ENCODE assay signal across 12 cellular contexts in genomic region chr10:117360994-117361667, GRCh38. TPM values are rescaled to one million over a fixed set of nuclear protein-coding genes. Genes with fewer than 3 reads are reported as not detected.
DNase-seq lines count a peak whose midpoint lies in the region; ATAC-seq and TF ChIP-seq lines count a peak whose summit lies in the region.
"Had no signal": no experiment of that assay in that cellular context is flagged by ENCODE, and none has a peak within 500 bp of the region (broad histone marks: within the 10 kb centered on the region; RNA-seq: fewer than 3 reads in every experiment).

No MANE protein-coding gene starts in this region.

- 31% methylated on average over 3 of the region's 3 CpGs for WGBS in suprapubic skin

- no peaks in the 10 kb centered on the region for H3K36me3 ChIP-seq in BE2C
- no peaks in the 10 kb centered on the region for H3K36me3 ChIP-seq in suprapubic skin
- H3K36me3 ChIP-seq: ovary had no signal

- H3K27me3 ChIP-seq in BE2C (no peaks in the 10 kb centered on the region), suprapubic skin (no peaks in the 10 kb centered on the region)
- H3K27me3 ChIP-seq: BLaER1 treated with 17β-estradiol and CSF1 and Interleukin-3, amounts not matched to agents 10 nM and 100 nM; ovary had no signal

- no peak for TF ChIP-seq CTCF in BE2C (IDR thresholded peaks at IDR 0.05; ENCODE audit: low read depth, low read length)
- TF ChIP-seq CTCF in suprapubic skin (IDR thresholded peaks at IDR 0.05) = no peak

- H3K27me3 Mint-ChIP-seq in immature natural killer cell (ENCODE audit: low read depth in 3 of 3) = peaks cover 0 to 1% (median 0%) of the 10 kb centered on the region in 3 donors

- H3K4me3 ChIP-seq in BE2C (ENCODE audit: low read depth, low read length) (no peak overlapping the region), suprapubic skin (no peak overlapping the region)
- H3K4me3 ChIP-seq: BLaER1 treated with 17β-estradiol and CSF1 and Interleukin-3, amounts not matched to agents 10 nM and 100 nM; ovary had no signal

- H3K4me1 ChIP-seq in BE2C (peaks cover 4% of the 10 kb centered on the region), suprapubic skin (peaks cover 17% of the 10 kb centered on the region)

- DNase-seq in EL (peak; percentile 70), HuH-7 (ENCODE audit: low spot score) (peak; percentile 19), iris pigment epithelial cell (ENCODE audit: low read depth) (peak; percentile 77), BE2C (no peak), immature natural killer cell (no peak), AML-193 (lab: John Stamatoyannopoulos, UW) (no peak), suprapubic skin (ENCODE audit: low spot score in 2 of 2) (no peak)
- DNase-seq: amniotic stem cell; NK-92 treated with Interleukin-12 subunit alpha and Interleukin-12 subunit beta, amount 100 ng/mL, for 24 hours; ovary had no signal

- H3K36me3 Mint-ChIP-seq in immature natural killer cell = no peaks in the 10 kb centered on the region

- H3K4me3 Mint-ChIP-seq in immature natural killer cell = no peak overlapping the region

- H3K9me3 ChIP-seq in BE2C (no peaks in the 10 kb centered on the region), suprapubic skin (no peaks in the 10 kb centered on the region)
- H3K9me3 ChIP-seq: BLaER1 treated with 17β-estradiol and CSF1 and Interleukin-3, amounts not matched to agents 10 nM and 100 nM; ovary had no signal

- no peak overlapping the region for H3K27ac ChIP-seq in suprapubic skin
- H3K27ac ChIP-seq: BLaER1 treated with 17β-estradiol and CSF1 and Interleukin-3, amounts not matched to agents 10 nM and 100 nM; ovary had no signal

- H3K4me1 Mint-ChIP-seq in immature natural killer cell = peaks cover 44 to 62% of the 10 kb centered on the region in 2 donors

- TF ChIP-seq EP300 in suprapubic skin (IDR thresholded peaks at IDR 0.05) = no peak

- peak; percentile 69 for ATAC-seq in GM21786 (IDR thresholded peaks at IDR 0.05; ENCODE audit: unreplicated experiment)

- TF ChIP-seq POLR2A in suprapubic skin (IDR thresholded peaks at IDR 0.05) = no peak

- no peaks in the 10 kb centered on the region for H3K9me3 Mint-ChIP-seq in immature natural killer cell

- no peak overlapping the region for H3K27ac Mint-ChIP-seq in immature natural killer cell

RNA-seq across cellular contexts. Expression of gene PDZD8, which starts 14.1 kb away (rescaled TPM):
- 33.5 TPM for polyA plus RNA-seq in BE2C (2012; ENCODE audit: insufficient read depth, insufficient read length, low read depth)
- 10 to 100 TPM in 2 of 3 donors, 1 to 10 TPM in 1; 9.7 to 23.7 (median 12.3) TPM for polyA plus RNA-seq in immature natural killer cell
- 10 to 100 TPM; 23.7 to 46.2 (median 36.4) TPM for total RNA-seq in suprapubic skin

Comparison
In these comparisons a context has a peak if more than half of its experiments do, and no peak if none do; other contexts are left out.
1. DNase-seq: peak in EL (single experiment), HuH-7 (single experiment) and iris pigment epithelial cell (single experiment); none in BE2C (single experiment), immature natural killer cell (0 of 3), AML-193 (0 of 2) and suprapubic skin (0 of 2).